13 cellular contexts compared by ENCODE assay signal in genomic region chr16:1913327-1914083, GRCh38. TPM values are rescaled to one million over a fixed set of nuclear protein-coding genes. Genes with fewer than 3 reads are reported as not detected.
A peak's percentile ranks its signal among the peaks of the same experiment; 100 is the strongest.
DNase-seq lines count a peak whose midpoint lies in the region; ATAC-seq, FAIRE-seq and TF ChIP-seq lines count a peak whose summit lies in the region.
"Had no signal": no experiment of that assay in that cellular context is flagged by ENCODE, and none has a peak within 500 bp of the region (broad histone marks: within the 10 kb centered on the region; RNA-seq: fewer than 3 reads in every experiment).

No MANE protein-coding gene starts in this region.

- TF ChIP-seq CTCF in GM23338 (conservative IDR thresholded peaks at IDR 0.05; ENCODE audit: low read depth in 2 of 2) (no peak), colonic mucosa (IDR thresholded peaks at IDR 0.05) (no peak), pancreas (IDR thresholded peaks at IDR 0.05) (no peak)

- H3K9me2 ChIP-seq in GM23338 (ENCODE audit: insufficient read depth): no peaks in the 10 kb centered on the region

- no peaks in the 10 kb centered on the region for H3K9me3 ChIP-seq in colonic mucosa
- H3K9me3 ChIP-seq in pancreas: no peaks in the 10 kb centered on the region
- H3K9me3 ChIP-seq: MG63 had no signal

- no peak overlapping the region for H3K4me2 ChIP-seq in GM23338

- DNase-seq in GM23338 (ENCODE audit: low spot score): no peak
- DNase-seq in NCI-H187 (lab: John Stamatoyannopoulos, UW): peak; percentile 42 to 83
- peak; percentile 94 for DNase-seq in colonic mucosa
- peak in 5 of 6 donors; percentile 58 to 91 (median 81) for DNase-seq in pancreas
- DNase-seq in GM19238 (ENCODE audit: insufficient read length, low spot score): no peak
- DNase-seq in H54 (ENCODE audit: insufficient read length, low spot score): no peak
- DNase-seq in OCI-M1 (lab: John Stamatoyannopoulos, UW): no peak
- DNase-seq: activated CD4-positive, alpha-beta T cell treated with anti-CD3 and anti-CD28 coated beads, Interleukin-2, amount 50 U/mL, for 48 hours; activated naive CD4-positive, alpha-beta T cell treated with Interleukin-2 at 50 U/mL for 16 hours; immature natural killer cell; MG63 had no signal

- no peaks in the 10 kb centered on the region for H3K36me3 Mint-ChIP-seq in GM23338 (ENCODE audit: low read depth)
- H3K36me3 Mint-ChIP-seq: immature natural killer cell had no signal

- H3K4me1 ChIP-seq in GM23338 (ENCODE audit: insufficient read depth) (peaks cover 15% of the 10 kb centered on the region; the same call in 1 of the 2 replicates), colonic mucosa (peaks cover 12% of the 10 kb centered on the region), pancreas (peaks cover 0 to 10% (median 4%) of the 10 kb centered on the region in 3 donors)

- peaks cover 24% of the 10 kb centered on the region for H3K4me1 Mint-ChIP-seq in GM23338
- H3K4me1 Mint-ChIP-seq: immature natural killer cell had no signal

- peak overlapping the region; percentile 8 to 70 for H3K9ac ChIP-seq in colonic mucosa (ENCODE audit: low read depth in 2 of 2, low read length in 2 of 2)

- intact Hi-C loops in colonic mucosa (cut with DNase I) (no loop called here), pancreas (cut with DNase I) (no loop called here)

- TF ChIP-seq POLR2A in H54 (IDR thresholded peaks at IDR 0.05; ENCODE audit: low read depth, low read length): no peak

- 19 to 32% methylated on average over 14 to 21 of the region's 21 CpGs for WGBS in pancreas, 2 donors

- no peak overlapping the region for H3K27ac ChIP-seq in GM23338 (ENCODE audit: low read depth)
- peak overlapping the region; percentile 32 for H3K27ac ChIP-seq in colonic mucosa
- no peak overlapping the region for H3K27ac ChIP-seq in pancreas

- H3K4me3 Mint-ChIP-seq in GM23338: no peak overlapping the region
- H3K4me3 Mint-ChIP-seq: immature natural killer cell had no signal

- no peaks in the 10 kb centered on the region for H3K79me2 ChIP-seq in GM23338 (replicated peaks; ENCODE audit: insufficient read depth)

- H3K27me3 ChIP-seq in GM23338 (ENCODE audit: insufficient read depth) (peaks cover 32% of the 10 kb centered on the region), colonic mucosa (peaks cover 14% of the 10 kb centered on the region), pancreas (peaks cover 0 to 5% (median under 1%) of the 10 kb centered on the region in 4 donors)

- no peaks in the 10 kb centered on the region for H3K9me3 Mint-ChIP-seq in GM23338
- H3K9me3 Mint-ChIP-seq: immature natural killer cell had no signal

- no peak for FAIRE-seq in pancreas (lab: Jason Lieb, UNC)
- no peak for FAIRE-seq in H54 (lab: Jason Lieb, UNC)

- H3K27me3 Mint-ChIP-seq in GM23338 (ENCODE audit: insufficient read depth, low read depth, poor library complexity): peaks cover 40% of the 10 kb centered on the region

- H2AFZ ChIP-seq in GM23338: 0 out of 2 replicates have a peak overlapping the region, but pooled peaks have one; percentile 66

- no peaks in the 10 kb centered on the region for H3F3A ChIP-seq in GM23338 (replicated peaks; ENCODE audit: low read depth)

- ATAC-seq in GM23338: no peak
- peak; percentile 92 to 98 (median 95) for ATAC-seq in pancreas

- no peak overlapping the region for H3K27ac Mint-ChIP-seq in GM23338
- H3K27ac Mint-ChIP-seq: immature natural killer cell had no signal

- H3K4me3 ChIP-seq in GM23338 (no peak overlapping the region), colonic mucosa (no peak overlapping the region), pancreas (no peak overlapping the region)
- H3K4me3 ChIP-seq: MG63 had no signal

- no peaks in the 10 kb centered on the region for H3K36me3 ChIP-seq in GM23338 (ENCODE audit: insufficient read depth)
- no peaks in the 10 kb centered on the region for H3K36me3 ChIP-seq in colonic mucosa
- H3K36me3 ChIP-seq in pancreas: no peaks in the 10 kb centered on the region
- H3K36me3 ChIP-seq: MG63 had no signal

- no peaks in the 10 kb centered on the region for H4K20me1 ChIP-seq in GM23338 (replicated peaks; ENCODE audit: insufficient read depth)

TF ChIP-seq in GM23338, 12 proteins besides CTCF, POLR2A, EP300 and RAD21 (continues in another document):
- no peak for TF ChIP-seq EZH2phosphoT487 (IDR thresholded peaks at IDR 0.05; ENCODE audit: unreplicated experiment)
- TF ChIP-seq POLR2AphosphoS5 (IDR thresholded peaks at IDR 0.05; ENCODE audit: low read depth): no peak
- TF ChIP-seq CREB1 (CRISPR knock-in tag; IDR thresholded peaks at IDR 0.05; ENCODE audit: low read depth): no peak
- no peak for TF ChIP-seq ETS1 (IDR thresholded peaks at IDR 0.05)

RNA-seq across cellular contexts. Expression of gene HS3ST6, which starts 4.7 kb away (rescaled TPM):
- not detected in 2 replicates for total RNA-seq in GM23338 (2014; rRNA removed; shearing (Covaris generic))
- polyA plus RNA-seq in GM23338 (2016; fragmentation: Nextera tagmentation; extraction: Ambion mirVana) (0.17 and 0.21 TPM in 2 replicates), pancreas (under 1 TPM in 1 of 2 donors, not detected in 1; 0.11 TPM)
- total RNA-seq in colonic mucosa (under 1 TPM; 0.59 to 0.82 TPM), pancreas (not detected)
- total RNA-seq: cerebellum; T-helper 2 cell treated with Interferon-gamma antibody and Interleukin-4, amounts not matched to agents 100 ng/mL and 5 ng/mL, for 36 hours had no signal
- polyA plus RNA-seq: immature natural killer cell had no signal

RNA-seq across cellular contexts. Expression of gene MSRB1, which starts 29.5 kb away (rescaled TPM):
- total RNA-seq in GM23338 (2014; rRNA removed; shearing (Covaris generic)): 23.9 and 31.3 TPM in 2 replicates
- polyA plus RNA-seq in GM23338 (2016; fragmentation: Nextera tagmentation; extraction: Ambion mirVana) (29.6 and 30.4 TPM in 2 replicates), pancreas (10 to 100 TPM; 47.0 to 94.4 TPM)
- total RNA-seq in colonic mucosa (10 to 100 TPM; 33.0 to 61.2 TPM), pancreas (10 to 100 TPM; 29.7 to 77.4 (median 57.0) TPM)

RNA-seq across cellular contexts. Expression of gene RPL3L, which starts 41.0 kb away (rescaled TPM):
- 0.31 and 0.59 TPM in 2 replicates for total RNA-seq in GM23338 (2014; rRNA removed; shearing (Covaris generic))
- polyA plus RNA-seq in GM23338 (2016; fragmentation: Nextera tagmentation; extraction: Ambion mirVana): 0.68 and 1.1 TPM in 2 replicates
- total RNA-seq in colonic mucosa: not detected
- 10 to 100 TPM in 3 of 6 donors, under 1 TPM in 2, not detected in 1; 0.09 to 35.3 (median 11.0) TPM for total RNA-seq in pancreas
- polyA plus RNA-seq in pancreas: 10 to 100 TPM in 1 of 2 donors, under 1 TPM in 1; 0.05 to 11.3 TPM
- total RNA-seq: T-helper 2 cell treated with Interferon-gamma antibody and Interleukin-4, amounts not matched to agents 100 ng/mL and 5 ng/mL, for 36 hours had no signal
- polyA plus RNA-seq: immature natural killer cell had no signal

RNA-seq across cellular contexts. Expression of gene MEIOB, which starts 41.5 kb away (rescaled TPM):
- 6.3 and 7.3 TPM in 2 replicates for total RNA-seq in GM23338 (2014; rRNA removed; shearing (Covaris generic))
- polyA plus RNA-seq in GM23338 (2016; fragmentation: Nextera tagmentation; extraction: Ambion mirVana): 7.7 and 8.7 TPM in 2 replicates
- under 1 TPM in 1 of 2 donors, not detected in 1; 0.27 TPM for total RNA-seq in colonic mucosa
- total RNA-seq in pancreas: under 1 TPM in 1 of 6 donors, not detected in 5; 0.44 TPM
- under 1 TPM in 1 of 2 donors, not detected in 1; 0.26 TPM for polyA plus RNA-seq in pancreas
- total RNA-seq: T-helper 2 cell treated with Interferon-gamma antibody and Interleukin-4, amounts not matched to agents 100 ng/mL and 5 ng/mL, for 36 hours had no signal
- polyA plus RNA-seq: immature natural killer cell had no signal

RNA-seq across cellular contexts. Expression of gene NDUFB10, which starts 45.8 kb away (rescaled TPM):
- 244 and 280 TPM in 2 replicates for total RNA-seq in GM23338 (2014; rRNA removed; shearing (Covaris generic))
- 495 and 527 TPM in 2 replicates for polyA plus RNA-seq in GM23338 (2016; fragmentation: Nextera tagmentation; extraction: Ambion mirVana)
- 100 to 1,000 TPM; 219 to 272 TPM for total RNA-seq in colonic mucosa
- total RNA-seq in pancreas: 10 to 100 TPM; 54.0 to 72.1 (median 58.7) TPM
- 100 to 1,000 TPM in 1 of 2 donors, 10 to 100 TPM in 1; 84.2 to 108 TPM for polyA plus RNA-seq in pancreas

Comparison
In these comparisons a context has a peak if more than half of its experiments do, and no peak if none do; other contexts are left out.
1. DNase-seq: peak in NCI-H187 (2 of 2), colonic mucosa (single experiment) and pancreas (5 of 6); none in GM23338 (single experiment), GM19238 (single experiment), H54 (single experiment) and OCI-M1 (single experiment).